Comparison of ENCODE assay signal across 22 cellular contexts in genomic region chr11:108902027-108902469, GRCh38.
DNase-seq lines count a peak whose midpoint lies in the region; ATAC-seq and TF ChIP-seq lines count a peak whose summit lies in the region.
"Had no signal": no experiment of that assay in that cellular context is flagged by ENCODE, and none has a peak within 500 bp of the region (broad histone marks: within the 10 kb centered on the region; RNA-seq: fewer than 3 reads in every experiment).

No MANE protein-coding gene starts in this region.

- peaks cover 11% of the 10 kb centered on the region for H3K9me1 ChIP-seq in IMR-90 (ENCODE audit: insufficient read depth, low read length)

- H3K4me2 ChIP-seq in IMR-90 (ENCODE audit: low read depth, low read length), result no peak overlapping the region; the same call in 1 of the 2 replicates
- H3K4me2 ChIP-seq: BLaER1, GM23338 had no signal

- CTCF ChIA-PET in IMR-90 (lab: Yijun Ruan, JAX), result no interaction called here

- intact Hi-C loops in IMR-90 (cut with micrococcal nuclease), result no loop called here

- no peaks in the 10 kb centered on the region for H3K9me3 ChIP-seq in IMR-90 (ENCODE audit: control insufficient read depth, insufficient read depth, low read length)
- H3K9me3 ChIP-seq: BLaER1, SJCRH30 had no signal

- WGBS in IMR-90 (ENCODE audit: extremely low coverage in 2 of 2, insufficient read length in 1 of 2), 2 experiments, result no CpG with 5 or more reads among the region's 2 CpGs

- H3K4ac ChIP-seq in IMR-90 (ENCODE audit: low read depth, low read length), result peak overlapping the region; percentile 44

- peak overlapping the region; percentile 22 to 69; a peak in 3 of 4 replicates for H4K8ac ChIP-seq in IMR-90 (ENCODE audit: low read depth in 2 of 2, low read length in 2 of 2)

- dilution Hi-C loops in IMR-90 (cut with HindIII; ENCODE audit: low sequenced_read_pairs, unreplicated experiment), result no loop called here

- H4K20me1 ChIP-seq in IMR-90 (ENCODE audit: insufficient read depth, low read length), result no peaks in the 10 kb centered on the region
- H4K20me1 ChIP-seq: BLaER1 had no signal

- peak overlapping the region; percentile 60; the same call in 1 of the 2 replicates for H2AK5ac ChIP-seq in IMR-90 (ENCODE audit: low read depth, low read length)

- H4K5ac ChIP-seq in IMR-90 (ENCODE audit: low read depth, low read length), result peak overlapping the region; percentile 71; the same call in 1 of the 2 replicates

- no peak overlapping the region for H3K9ac ChIP-seq in IMR-90 (ENCODE audit: low read depth, low read length)
- H3K9ac ChIP-seq: BLaER1 had no signal

- H3K27me3 ChIP-seq in IMR-90 (ENCODE audit: control insufficient read depth, insufficient read depth, low read length), result no peaks in the 10 kb centered on the region
- H3K27me3 ChIP-seq: BLaER1, SJCRH30 had no signal

- H3K4me1 ChIP-seq in IMR-90 (ENCODE audit: control insufficient read depth, insufficient read depth, low read length), result peaks cover 18% of the 10 kb centered on the region
- H3K4me1 ChIP-seq: BLaER1 had no signal

- H3K23ac ChIP-seq in IMR-90 (ENCODE audit: low read depth, low read length), result 0 out of 2 replicates have a peak overlapping the region, but pooled peaks have one; percentile 9

- peak overlapping the region; percentile 24 for H3K14ac ChIP-seq in IMR-90 (replicated peaks; ENCODE audit: low read depth, low read length)

- no peaks in the 10 kb centered on the region for H3K27me3 Mint-ChIP-seq in osteocyte (ENCODE audit: unreplicated experiment)
- H3K27me3 Mint-ChIP-seq: CD4-positive, alpha-beta memory T cell had no signal

- TF ChIP-seq POLR2A in IMR-90 (IDR thresholded peaks at IDR 0.05; ENCODE audit: low read depth, low read length), result no peak

- ATAC-seq in IMR-90 (ENCODE audit: low read depth) (no peak), GM18870 (IDR thresholded peaks at IDR 0.05; ENCODE audit: unreplicated experiment) (no peak)
- ATAC-seq: GM23338, PC-3 had no signal

- H2BK5ac ChIP-seq in IMR-90 (ENCODE audit: low read depth, low read length, poor library complexity, severe bottlenecking), result peak overlapping the region; percentile 68

- no peak for TF ChIP-seq CTCF in IMR-90 (conservative IDR thresholded peaks at IDR 0.05; ENCODE audit: low read depth, low read length)
- TF ChIP-seq CTCF in osteocyte (IDR thresholded peaks at IDR 0.05), result no peak

- no peak overlapping the region for H3K4me3 Mint-ChIP-seq in osteocyte (ENCODE audit: unreplicated experiment)
- H3K4me3 Mint-ChIP-seq: CD4-positive, alpha-beta memory T cell; GM23338 had no signal

- in situ Hi-C loops in Caki2 (cut with HindIII; ENCODE audit: low pct_unique_long_range_greater_than_20kb, low sequenced_read_pairs), result no loop called here
- in situ Hi-C loops in IMR-90 (cut with MboI; ENCODE audit: low sequenced_read_pairs), result no loop called here

- peak overlapping the region; percentile 55 for H3K27ac ChIP-seq in IMR-90 (ENCODE audit: insufficient read depth, low read length)
- H3K27ac ChIP-seq: BLaER1, SJCRH30 had no signal

- no peak overlapping the region for H2AK9ac ChIP-seq in IMR-90 (replicated peaks; ENCODE audit: low read depth, low read length, poor library complexity)

- no peak overlapping the region for H3K4me3 ChIP-seq in IMR-90 (ENCODE audit: insufficient read depth, low read depth, low read length)
- H3K4me3 ChIP-seq: BLaER1, GM23338, SJCRH30 had no signal

- no peaks in the 10 kb centered on the region; the same call in 1 of the 2 replicates for H3K36me3 ChIP-seq in IMR-90 (ENCODE audit: control insufficient read depth, insufficient read depth, low read length)
- H3K36me3 ChIP-seq: BLaER1, SJCRH30 had no signal

- H3K9me3 Mint-ChIP-seq in osteocyte (ENCODE audit: unreplicated experiment), result no peaks in the 10 kb centered on the region

- H3K18ac ChIP-seq in IMR-90 (ENCODE audit: low read depth, low read length), result peak overlapping the region; percentile 73; the same call in 1 of the 2 replicates

- H4K91ac ChIP-seq in IMR-90 (ENCODE audit: insufficient read depth, low read depth, low read length), result peak overlapping the region; percentile 61; the same call in 1 of the 2 replicates

- BruUV-seq in IMR-90 (replicated peaks; lab: Mats Ljungman, UMichigan), result no TSS peak

- TF ChIP-seq RAD21 in IMR-90 (IDR thresholded peaks at IDR 0.05; ENCODE audit: low read length), result no peak

- H2BK120ac ChIP-seq in IMR-90 (ENCODE audit: low read depth, low read length), result peak overlapping the region; percentile 85

- POLR2A ChIA-PET in IMR-90 (lab: Charles Lee; ENCODE audit: unreplicated experiment), result no interaction called here

- peak overlapping the region; percentile 80 for H2BK20ac ChIP-seq in IMR-90 (ENCODE audit: low read depth, low read length)

- H2AFZ ChIP-seq in IMR-90 (replicated peaks; ENCODE audit: low read length, poor library complexity), result no peak overlapping the region
- H2AFZ ChIP-seq: GM23338 had no signal

- peak overlapping the region; percentile 14 for H3K56ac ChIP-seq in IMR-90 (ENCODE audit: extremely low read depth, insufficient read depth, low read length)

- peaks cover 8% of the 10 kb centered on the region for H3K36me3 Mint-ChIP-seq in osteocyte (ENCODE audit: unreplicated experiment)

- DNase-seq in Caki2 (ENCODE audit: low read depth) (peak; percentile 23), IMR-90 (no peak), foreskin melanocyte (peak; percentile 59), osteocyte (ENCODE audit: extremely low spot score, unreplicated experiment) (no peak), islet precursor cell (no peak), NOMO-1 treated with dmso at 0.1 percent for 144 hours (lab: John Stamatoyannopoulos, UW; ENCODE audit: unreplicated experiment) (no peak), NCI-H2081 treated with DMSO at 0.1 percent for 48 hours (lab: John Stamatoyannopoulos, UW) (no peak)
- DNase-seq: CD4-positive, alpha-beta memory T cell; DND-41; HCEC 1CT; KBM-7; MV-4-11; NCI-H1694 treated with DMSO at 0.1 percent for 48 hours; NCI-H2107; NCI-H226; NCI-H524; NCI-H82; PC-3; SJCRH30 had no signal

- peak overlapping the region; percentile 72 for H2BK15ac ChIP-seq in IMR-90 (ENCODE audit: low read depth, low read length)

- H3K79me1 ChIP-seq in IMR-90 (ENCODE audit: low read depth in 1 of 2, low read length in 2 of 2), result peaks cover 10 to 22% of the 10 kb centered on the region in 2 experiments

- H3K4me1 Mint-ChIP-seq in osteocyte (ENCODE audit: unreplicated experiment), result peaks cover 51% of the 10 kb centered on the region

- H3K27ac Mint-ChIP-seq in osteocyte (ENCODE audit: unreplicated experiment), result peak overlapping the region; percentile 77
- H3K27ac Mint-ChIP-seq: CD4-positive, alpha-beta memory T cell; GM23338 had no signal

TF ChIP-seq in IMR-90, 13 proteins besides CTCF, POLR2A, EP300 and RAD21:
- TF ChIP-seq MXI1 (IDR thresholded peaks at IDR 0.05; ENCODE audit: borderline replicate concordance, low read depth, low read length), result no peak
- no peak for TF ChIP-seq CHD1 (IDR thresholded peaks at IDR 0.05; ENCODE audit: low read depth, low read length)
- no peak for TF ChIP-seq BHLHE40 (IDR thresholded peaks at IDR 0.05; ENCODE audit: low read depth, low read length)
- TF ChIP-seq SMC3 (IDR thresholded peaks at IDR 0.05; ENCODE audit: low read depth, low read length), result no peak
- no peak for TF ChIP-seq NFE2L2 (IDR thresholded peaks at IDR 0.05; ENCODE audit: low read depth, low read length)
- TF ChIP-seq FOS (IDR thresholded peaks at IDR 0.05; ENCODE audit: low read depth, low read length), result no peak
- TF ChIP-seq MAZ (IDR thresholded peaks at IDR 0.05; ENCODE audit: borderline replicate concordance, low read depth, low read length), result no peak
- no peak for TF ChIP-seq CEBPB (IDR thresholded peaks at IDR 0.05; ENCODE audit: low read depth, low read length)
- TF ChIP-seq RFX5 (IDR thresholded peaks at IDR 0.05; ENCODE audit: low read depth, low read length), result no peak
- no peak for TF ChIP-seq ELK1 (IDR thresholded peaks at IDR 0.05; ENCODE audit: borderline replicate concordance, low read depth, low read length)
- no peak for TF ChIP-seq MAFK (IDR thresholded peaks at IDR 0.05; ENCODE audit: low read depth, low read length)
- TF ChIP-seq RCOR1 (IDR thresholded peaks at IDR 0.05; ENCODE audit: insufficient replicate concordance, low read length), result no peak
- TF ChIP-seq USF2 (IDR thresholded peaks at IDR 0.05; ENCODE audit: low read depth, low read length), result no peak

Comparison
In these comparisons a context has a peak if more than half of its experiments do, and no peak if none do; other contexts are left out.
1. DNase-seq: peak in Caki2 (single experiment) and foreskin melanocyte (single experiment); none in IMR-90 (single experiment), osteocyte (single experiment), islet precursor cell (single experiment), NOMO-1 treated with dmso at 0.1 percent for 144 hours (single experiment) and NCI-H2081 treated with DMSO at 0.1 percent for 48 hours (single experiment).